Comparison of ENCODE assay signal across 29 cellular contexts in genomic region chr11:84788220-84788619, GRCh38.
"Had no signal": no experiment of that assay in that cellular context is flagged by ENCODE, and none has a peak within 500 bp of the region (broad histone marks: within the 10 kb centered on the region; RNA-seq: fewer than 3 reads in every experiment).

No MANE protein-coding gene starts in this region.

- H3K4me3 ChIP-seq: MG63, Peyer's patch, SJSA1 had no signal

- ATAC-seq: activated CD8-positive, alpha-beta memory T cell treated with anti-CD3 and anti-CD28 coated beads, Interleukin-2, amount 10 ng/mL, durations not matched to agents 7 days and 5 days; SK-N-SH treated with all-trans-retinoic acid at 6 μM for 48 hours had no signal

- H3K4me1 ChIP-seq: Peyer's patch, SJSA1 had no signal

- H3K27me3 ChIP-seq: MG63, Peyer's patch, SJSA1 had no signal

- H3K9me3 ChIP-seq: MG63, Peyer's patch, SJSA1 had no signal

- H3K9ac ChIP-seq: KMS-11 had no signal

- FAIRE-seq: TTC549 had no signal

- H3K27ac ChIP-seq: KMS-11, Peyer's patch, RWPE1, SJSA1 had no signal

- H3K4me2 ChIP-seq: KMS-11 had no signal

- DNase-seq: activated B cell treated with CpG ODN at 0.5 μM for 24 hours; activated CD4-positive, alpha-beta T cell treated with anti-CD3 and anti-CD28 coated beads for 1 hour; activated CD4-positive, alpha-beta T cell treated with anti-CD3 and anti-CD28 coated beads, Interleukin-2, amount 10 ng/mL, durations not matched to agents 24 days and 14 days; activated CD4-positive, alpha-beta T cell treated with anti-CD3 and anti-CD28 coated beads, Interleukin-2, amount 50 U/mL, for 48 hours; activated CD8-positive, alpha-beta memory T cell treated with anti-CD3 and anti-CD28 coated beads, Interleukin-2, amount 10 ng/mL, durations not matched to agents 7 days and 5 days; activated effector memory CD4-positive, alpha-beta T cell treated with Interleukin-2 at 50 U/mL for 16 hours; activated naive CD4-positive, alpha-beta T cell; activated T-cell treated with anti-CD3 and anti-CD28 coated beads, Interleukin-2, amount 50 U/mL, for 24 hours; aorta; central memory CD4-positive, alpha-beta T cell; MG63; MV-4-11; NCI-H1092 treated with DMSO at 0.1 percent for 48 hours; NCI-H1417 treated with DMSO at 0.1 percent for 48 hours; NCI-H1694; NCI-H2029; NCI-H510A treated with DMSO at 0.1 percent for 48 hours; NCI-H69; NK-92 treated with Interleukin-12 subunit alpha and Interleukin-12 subunit beta, amount 100 ng/mL, for 24 hours; OCI-M1; Peyer's patch; SHP77; SW 1271; T1000 had no signal

- H3K36me3 ChIP-seq: MG63, Peyer's patch, SJSA1 had no signal
